11 cellular contexts compared by ENCODE assay signal in genomic region chr10:71737356-71738172, GRCh38. TPM values are rescaled to one million over a fixed set of nuclear protein-coding genes. Genes with fewer than 3 reads are reported as not detected.
DNase-seq lines count a peak whose midpoint lies in the region; ATAC-seq and TF ChIP-seq lines count a peak whose summit lies in the region.
"Had no signal": no experiment of that assay in that cellular context is flagged by ENCODE, and none has a peak within 500 bp of the region (broad histone marks: within the 10 kb centered on the region; RNA-seq: fewer than 3 reads in every experiment).

No MANE protein-coding gene starts in this region.

- H3K4me3 ChIP-seq in left lung (no peak overlapping the region), upper lobe of right lung (no peak overlapping the region)

- peaks cover 85% of the 10 kb centered on the region for H3K4me1 Mint-ChIP-seq in activated T-helper 1 cell treated with anti-CD3 and anti-CD28 coated beads, Interleukin-12 subunit alpha, Interleukin-12 subunit beta, Interleukin-2, Interleukin-4 antibody, amounts not matched to agents 30 ng/mL and 10 ng/mL and 1 ng/mL, durations not matched to agents 14 hours and 24 hours and 36 hours (ENCODE audit: low read depth)

- peaks cover 4% of the 10 kb centered on the region for H3K36me3 Mint-ChIP-seq in activated T-helper 1 cell treated with anti-CD3 and anti-CD28 coated beads, Interleukin-12 subunit alpha, Interleukin-12 subunit beta, Interleukin-2, Interleukin-4 antibody, amounts not matched to agents 30 ng/mL and 10 ng/mL and 1 ng/mL, durations not matched to agents 14 hours and 24 hours and 36 hours (ENCODE audit: low read depth)

- peaks cover 5% of the 10 kb centered on the region for H3K9me3 Mint-ChIP-seq in activated T-helper 1 cell treated with anti-CD3 and anti-CD28 coated beads, Interleukin-12 subunit alpha, Interleukin-12 subunit beta, Interleukin-2, Interleukin-4 antibody, amounts not matched to agents 30 ng/mL and 10 ng/mL and 1 ng/mL, durations not matched to agents 14 hours and 24 hours and 36 hours

- peak overlapping the region; percentile 16 for H3K4me3 Mint-ChIP-seq in activated T-helper 1 cell treated with anti-CD3 and anti-CD28 coated beads, Interleukin-12 subunit alpha, Interleukin-12 subunit beta, Interleukin-2, Interleukin-4 antibody, amounts not matched to agents 30 ng/mL and 10 ng/mL and 1 ng/mL, durations not matched to agents 14 hours and 24 hours and 36 hours

- peak overlapping the region; percentile 94 for H3K27ac Mint-ChIP-seq in activated T-helper 1 cell treated with anti-CD3 and anti-CD28 coated beads, Interleukin-12 subunit alpha, Interleukin-12 subunit beta, Interleukin-2, Interleukin-4 antibody, amounts not matched to agents 30 ng/mL and 10 ng/mL and 1 ng/mL, durations not matched to agents 14 hours and 24 hours and 36 hours

- H3K27me3 ChIP-seq in left lung (no peaks in the 10 kb centered on the region), upper lobe of right lung (no peaks in the 10 kb centered on the region)

- peaks cover 0 to 5% of the 10 kb centered on the region in 2 donors for H3K9me3 ChIP-seq in left lung
- no peaks in the 10 kb centered on the region for H3K9me3 ChIP-seq in upper lobe of right lung

- H3K4me1 ChIP-seq in left lung, result peaks cover 23 to 91% of the 10 kb centered on the region in 2 donors
- H3K4me1 ChIP-seq in upper lobe of right lung, result peaks cover 43% of the 10 kb centered on the region

- intact Hi-C loops in activated T-helper 1 cell treated with anti-CD3 and anti-CD28 coated beads, Interleukin-12 subunit alpha, Interleukin-12 subunit beta, Interleukin-2, Interleukin-4 antibody, amounts not matched to agents 30 ng/mL and 10 ng/mL and 1 ng/mL, durations not matched to agents 14 hours and 24 hours and 36 hours (cut with micrococcal nuclease), result loop anchor here (1.0 kb wide), 3 partner anchors 11 to 32 kb away; no protein-coding TSS in a partner anchor
- intact Hi-C loops in left lung (cut with DNase I), result no loop called here
- intact Hi-C loops in upper lobe of right lung (cut with DNase I), result no loop called here

- H3K36me3 ChIP-seq in left lung (no peaks in the 10 kb centered on the region), upper lobe of right lung (no peaks in the 10 kb centered on the region)

- H3K27ac ChIP-seq in left lung, result peak overlapping the region; percentile 53 to 89
- H3K27ac ChIP-seq in upper lobe of right lung, result peak overlapping the region; percentile 55

- no peaks in the 10 kb centered on the region for H3K27me3 Mint-ChIP-seq in activated T-helper 1 cell treated with anti-CD3 and anti-CD28 coated beads, Interleukin-12 subunit alpha, Interleukin-12 subunit beta, Interleukin-2, Interleukin-4 antibody, amounts not matched to agents 30 ng/mL and 10 ng/mL and 1 ng/mL, durations not matched to agents 14 hours and 24 hours and 36 hours (ENCODE audit: insufficient read depth)

- peak; percentile 55 for DNase-seq in stimulated activated CD4-positive, alpha-beta T cell treated with anti-CD3 and anti-CD28 coated beads, Interleukin-1b, Interleukin-23, amount 100 ng/mL, for 48 hours
- DNase-seq in stimulated activated CD4-positive, alpha-beta T cell treated with anti-CD3 and anti-CD28 coated beads, Interleukin-2, amount 100 ng/mL, for 48 hours, result no peak
- DNase-seq in activated T-helper 1 cell treated with anti-CD3 and anti-CD28 coated beads, Interleukin-12 subunit alpha, Interleukin-12 subunit beta, Interleukin-2, Interleukin-4 antibody, amounts not matched to agents 30 ng/mL and 10 ng/mL and 1 ng/mL, durations not matched to agents 14 hours and 24 hours and 36 hours (ENCODE audit: low spot score), result no peak
- no peak for DNase-seq in left lung
- no peak for DNase-seq in upper lobe of right lung
- no peak for DNase-seq in glomerular visceral epithelial cell (ENCODE audit: extremely low spot score)
- DNase-seq in AML-193 (lab: John Stamatoyannopoulos, UW), result no peak
- DNase-seq: COR-L47, mammary epithelial cell had no signal

- TF ChIP-seq CTCF in left lung (IDR thresholded peaks at IDR 0.05) (no peak), upper lobe of right lung (IDR thresholded peaks at IDR 0.05) (no peak)

- ATAC-seq in left lung (peak; percentile 52), upper lobe of right lung (no peak), HG02970 (IDR thresholded peaks at IDR 0.05; ENCODE audit: low FRiP score, unreplicated experiment) (no peak)

RNA-seq across cellular contexts. Expression of gene C10orf105, which starts 18.0 kb away (rescaled TPM):
- total RNA-seq in activated T-helper 1 cell treated with anti-CD3 and anti-CD28 coated beads, Interleukin-12 subunit alpha, Interleukin-12 subunit beta, Interleukin-2, Interleukin-4 antibody, amounts not matched to agents 30 ng/mL and 10 ng/mL and 1 ng/mL, durations not matched to agents 14 hours and 24 hours and 36 hours, result 0.18 and 0.32 TPM in 2 replicates
- 1 to 10 TPM in 1 of 2 donors, under 1 TPM in 1; 0.17 to 1.0 TPM for total RNA-seq in left lung
- 0.52 TPM for total RNA-seq in upper lobe of right lung
- total RNA-seq: M059J had no signal

RNA-seq across cellular contexts. Expression of gene VSIR, which starts 35.8 kb away (rescaled TPM):
- 114 and 115 TPM in 2 replicates for total RNA-seq in activated T-helper 1 cell treated with anti-CD3 and anti-CD28 coated beads, Interleukin-12 subunit alpha, Interleukin-12 subunit beta, Interleukin-2, Interleukin-4 antibody, amounts not matched to agents 30 ng/mL and 10 ng/mL and 1 ng/mL, durations not matched to agents 14 hours and 24 hours and 36 hours
- total RNA-seq in left lung (100 to 1,000 TPM in 1 of 2 donors, 10 to 100 TPM in 1; 46.7 to 133 TPM), upper lobe of right lung (128 TPM)
